30 cellular contexts compared by ENCODE assay signal in the genomic region with DNA sequence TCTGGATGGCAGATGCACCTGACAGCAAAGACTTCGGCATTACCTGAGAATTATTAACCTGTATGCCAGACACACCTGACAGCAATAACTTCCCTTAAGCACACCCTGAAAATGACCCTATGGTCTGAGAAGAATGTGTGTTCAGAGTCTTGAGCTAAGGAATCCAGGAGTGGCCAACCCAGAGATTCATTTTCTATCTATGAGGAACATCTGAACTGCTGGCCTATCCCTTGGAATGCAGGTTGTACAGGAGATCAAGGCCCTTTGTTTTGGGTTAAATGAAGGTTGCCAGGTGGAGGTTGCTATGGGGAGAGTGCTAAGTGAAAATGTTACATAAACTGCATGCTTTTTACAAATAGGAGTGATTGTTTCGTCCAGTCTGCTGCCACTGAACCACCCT.
"Had no signal": no experiment of that assay in that cellular context is flagged by ENCODE, and none has a peak within 500 bp of the region (broad histone marks: within the 10 kb centered on the region; RNA-seq: fewer than 3 reads in every experiment).

No MANE protein-coding gene starts in this region.

- H3K27me3 ChIP-seq: ascending aorta had no signal

- H3K36me3 ChIP-seq: ascending aorta had no signal

- H3K4me3 Mint-ChIP-seq: activated CD4-positive, alpha-beta T cell treated with anti-CD3 and anti-CD28 coated beads, Interleukin-2, amount 10 ng/mL, durations not matched to agents 24 days and 14 days; activated CD8-positive, alpha-beta T cell treated with anti-CD3 and anti-CD28 coated beads for 36 hours; activated naive CD8-positive, alpha-beta T cell treated with anti-CD3 and anti-CD28 coated beads for 36 hours; activated T-cell treated with anti-CD3 and anti-CD28 coated beads, Interleukin-2, amount 50 U/mL, for 72 hours; activated T-helper 17 cell treated with anti-CD3 and anti-CD28 coated beads, Interleukin-2, amount 50 U/mL, for 72 hours; T-cell had no signal

- H3K27me3 Mint-ChIP-seq: activated CD4-positive, alpha-beta T cell treated with anti-CD3 and anti-CD28 coated beads, Interleukin-2, amount 10 ng/mL, durations not matched to agents 24 days and 14 days; activated CD8-positive, alpha-beta T cell treated with anti-CD3 and anti-CD28 coated beads for 36 hours; activated naive CD8-positive, alpha-beta T cell treated with anti-CD3 and anti-CD28 coated beads for 36 hours; activated T-helper 17 cell treated with anti-CD3 and anti-CD28 coated beads, Interleukin-2, amount 50 U/mL, for 72 hours; T-cell had no signal

- H3K4me1 ChIP-seq: ascending aorta had no signal

- ATAC-seq: activated CD8-positive, alpha-beta T cell treated with anti-CD3 and anti-CD28 coated beads for 36 hours; activated T-cell treated with anti-CD3 and anti-CD28 coated beads, Interleukin-2, amount 50 U/mL, for 72 hours; activated T-helper 17 cell treated with anti-CD3 and anti-CD28 coated beads, Interleukin-2, amount 50 U/mL, for 72 hours; Right ventricle myocardium inferior; SK-N-SH treated with all-trans-retinoic acid at 6 μM for 48 hours; T-cell had no signal

- H3K4me1 Mint-ChIP-seq: activated CD4-positive, alpha-beta T cell treated with anti-CD3 and anti-CD28 coated beads, Interleukin-2, amount 10 ng/mL, durations not matched to agents 24 days and 14 days; activated naive CD8-positive, alpha-beta T cell treated with anti-CD3 and anti-CD28 coated beads for 36 hours; activated T-helper 17 cell treated with anti-CD3 and anti-CD28 coated beads, Interleukin-2, amount 50 U/mL, for 72 hours; T-cell had no signal

- DNase-seq: activated CD4-positive, alpha-beta T cell treated with anti-CD3 and anti-CD28 coated beads, Interleukin-2, amount 10 ng/mL, durations not matched to agents 24 days and 14 days; activated CD4-positive, alpha-beta T cell treated with anti-CD3 and anti-CD28 coated beads, Interleukin-2, amount 50 U/mL, for 4 hours; activated CD8-positive, alpha-beta T cell treated with anti-CD3 and anti-CD28 coated beads for 36 hours; activated effector memory CD4-positive, alpha-beta T cell treated with anti-CD3 and anti-CD28 coated beads, Interleukin-2, amount 50 U/mL, for 16 hours; activated naive CD4-positive, alpha-beta T cell; activated naive CD4-positive, alpha-beta T cell treated with anti-CD3 and anti-CD28 coated beads, Interleukin-2, amount 50 U/mL, for 16 hours; activated naive CD8-positive, alpha-beta T cell treated with anti-CD3 and anti-CD28 coated beads for 36 hours; activated T-cell treated with anti-CD3 and anti-CD28 coated beads, Interleukin-2, amount 50 U/mL, for 1 hour; activated T-cell treated with anti-CD3 and anti-CD28 coated beads, Interleukin-2, amount 50 U/mL, for 72 hours; amygdala; Kasumi-1; KBM-7; MM.1S; MV-4-11; NCI-H1092; NCI-H1436 treated with DMSO at 0.1 percent for 48 hours; NCI-H1694 treated with DMSO at 0.1 percent for 48 hours; NCI-H2029; NCI-H345; NCI-H524 treated with DMSO at 0.1 percent for 48 hours; NK-92 treated with Interleukin-12 subunit alpha and Interleukin-12 subunit beta, amount 100 ng/mL, for 24 hours; PC-9; SIG-M5; T-cell; T-helper 2 cell had no signal

- H2AFZ ChIP-seq: PC-9 had no signal

- H3K27ac ChIP-seq: ascending aorta, PC-9, RWPE1 had no signal

- H3K9me3 ChIP-seq: ascending aorta had no signal

- H3K27ac Mint-ChIP-seq: activated CD4-positive, alpha-beta T cell treated with anti-CD3 and anti-CD28 coated beads, Interleukin-2, amount 10 ng/mL, durations not matched to agents 24 days and 14 days; activated CD8-positive, alpha-beta T cell treated with anti-CD3 and anti-CD28 coated beads for 36 hours; activated naive CD8-positive, alpha-beta T cell treated with anti-CD3 and anti-CD28 coated beads for 36 hours; activated T-cell treated with anti-CD3 and anti-CD28 coated beads, Interleukin-2, amount 50 U/mL, for 72 hours; activated T-helper 17 cell treated with anti-CD3 and anti-CD28 coated beads, Interleukin-2, amount 50 U/mL, for 72 hours; T-cell had no signal

- H3K4me2 ChIP-seq: PC-9 had no signal

- H3K9me3 Mint-ChIP-seq: activated CD4-positive, alpha-beta T cell treated with anti-CD3 and anti-CD28 coated beads, Interleukin-2, amount 10 ng/mL, durations not matched to agents 24 days and 14 days; activated CD8-positive, alpha-beta T cell treated with anti-CD3 and anti-CD28 coated beads for 36 hours; activated naive CD8-positive, alpha-beta T cell treated with anti-CD3 and anti-CD28 coated beads for 36 hours had no signal

- H3K36me3 Mint-ChIP-seq: activated naive CD8-positive, alpha-beta T cell treated with anti-CD3 and anti-CD28 coated beads for 36 hours; T-cell had no signal

- H3K4me3 ChIP-seq: ascending aorta, PC-9 had no signal
